In genomic region chr2:66508358-66509071, GRCh38 we compare ENCODE assay signal across 10 cellular contexts.
DNase-seq lines count a peak whose midpoint lies in the region; ATAC-seq and TF ChIP-seq lines count a peak whose summit lies in the region.
"Had no signal": no experiment of that assay in that cellular context is flagged by ENCODE, and none has a peak within 500 bp of the region (broad histone marks: within the 10 kb centered on the region; RNA-seq: fewer than 3 reads in every experiment).

No MANE protein-coding gene starts in this region.

- 65% methylated on average over 20 of the region's 20 CpGs for WGBS in thymus

- H3K9me3 ChIP-seq in thymus (ENCODE audit: control insufficient read depth) = no peaks in the 10 kb centered on the region

- H3K4me1 Mint-ChIP-seq in brain = peaks cover 68% of the 10 kb centered on the region

- H3K27ac ChIP-seq in thymus (ENCODE audit: low read depth) = peak overlapping the region; percentile 4

- H3K4me3 ChIP-seq in thymus (ENCODE audit: low read length) = no peak overlapping the region

- no peaks in the 10 kb centered on the region for H3K27me3 Mint-ChIP-seq in brain

- no peak for TF ChIP-seq CTCF in brain (conservative IDR thresholded peaks at IDR 0.05)

- peak overlapping the region; percentile 36 to 88 (median 79) for H3K27ac Mint-ChIP-seq in brain

- H3K4me3 Mint-ChIP-seq in brain = peak overlapping the region; percentile 44 to 74 (median 60)

- no peaks in the 10 kb centered on the region for H3K36me3 ChIP-seq in thymus (ENCODE audit: control insufficient read depth, insufficient read depth)

- ATAC-seq in HG03354 (IDR thresholded peaks at IDR 0.05; ENCODE audit: poor library complexity, severe bottlenecking, unreplicated experiment) = no peak

- no peaks in the 10 kb centered on the region for H3K27me3 ChIP-seq in thymus (ENCODE audit: control insufficient read depth, insufficient read depth)

- peaks cover 0 to 5% (median 0%) of the 10 kb centered on the region in 5 experiments for H3K9me3 Mint-ChIP-seq in brain

- peak; percentile 48 for DNase-seq in M059J (ENCODE audit: low read depth)
- DNase-seq in islet precursor cell = peak; percentile 85
- no peak for DNase-seq in effector CD4-positive, alpha-beta T cell
- DNase-seq in NCI-H524 treated with DMSO at 0.1 percent for 48 hours (lab: John Stamatoyannopoulos, UW) = no peak
- no peak for DNase-seq in 8988T
- DNase-seq: DMS53, occipital lobe had no signal

- no peaks in the 10 kb centered on the region for H3K4me1 ChIP-seq in thymus (ENCODE audit: control insufficient read depth, insufficient read depth, low read length)

- H3K36me3 Mint-ChIP-seq in brain = peaks cover 15% of the 10 kb centered on the region

Comparison
In these comparisons a context has a peak if more than half of its experiments do, and no peak if none do; other contexts are left out.
1. DNase-seq: peak in M059J (single experiment) and islet precursor cell (single experiment); none in effector CD4-positive, alpha-beta T cell (single experiment), NCI-H524 treated with DMSO at 0.1 percent for 48 hours (single experiment) and 8988T (single experiment).